8 cellular contexts compared by ENCODE assay signal in genomic region chr3:154893813-154894212, GRCh38.
"Had no signal": no experiment of that assay in that cellular context is flagged by ENCODE, and none has a peak within 500 bp of the region (broad histone marks: within the 10 kb centered on the region; RNA-seq: fewer than 3 reads in every experiment).

No MANE protein-coding gene starts in this region.

- FAIRE-seq: H54, HTR-8/SVneo had no signal

- H3K27ac ChIP-seq: GM23248, KMS-11 had no signal

- H3K4me2 ChIP-seq: KMS-11 had no signal

- DNase-seq: GM23248, GOT3, H9, HCEC 1CT, KBM-7 had no signal

- H2AFZ ChIP-seq: GM23248 had no signal

- H3K4me3 ChIP-seq: GM23248 had no signal

- H3K9ac ChIP-seq: GM23248, KMS-11 had no signal
